ENCODE assay signal across 9 cellular contexts in genomic region chr10:77391605-77392235, GRCh38.
DNase-seq lines count a peak whose midpoint lies in the region; ATAC-seq lines count a peak whose summit lies in the region.
"Had no signal": no experiment of that assay in that cellular context is flagged by ENCODE, and none has a peak within 500 bp of the region (broad histone marks: within the 10 kb centered on the region; RNA-seq: fewer than 3 reads in every experiment).

No MANE protein-coding gene starts in this region.

- no peaks in the 10 kb centered on the region for H3K36me3 Mint-ChIP-seq in stimulated activated naive B cell treated with anti-CD40 and anti-IgM and Interleukin-4, amounts not matched to agents 10 μg/mL and 1 μg/mL and 100 μg/mL, for 72 hours
- H3K36me3 Mint-ChIP-seq: stimulated activated effector memory CD8-positive, alpha-beta T cell treated with anti-CD3 and anti-CD28 coated beads, Interleukin-12 subunit alpha, Interleukin-12 subunit beta, amount 100 ng/mL, for 72 hours had no signal

- H3K27ac Mint-ChIP-seq in stimulated activated naive B cell treated with anti-CD40 and anti-IgM and Interleukin-4, amounts not matched to agents 10 μg/mL and 1 μg/mL and 100 μg/mL, for 72 hours = no peak overlapping the region
- H3K27ac Mint-ChIP-seq: stimulated activated effector memory CD8-positive, alpha-beta T cell treated with anti-CD3 and anti-CD28 coated beads, Interleukin-12 subunit alpha, Interleukin-12 subunit beta, amount 100 ng/mL, for 72 hours had no signal

- H3K9me3 Mint-ChIP-seq in stimulated activated naive B cell treated with anti-CD40 and anti-IgM and Interleukin-4, amounts not matched to agents 10 μg/mL and 1 μg/mL and 100 μg/mL, for 72 hours = no peaks in the 10 kb centered on the region
- H3K9me3 Mint-ChIP-seq: stimulated activated effector memory CD8-positive, alpha-beta T cell treated with anti-CD3 and anti-CD28 coated beads, Interleukin-12 subunit alpha, Interleukin-12 subunit beta, amount 100 ng/mL, for 72 hours had no signal

- no peak overlapping the region for H3K4me3 Mint-ChIP-seq in stimulated activated naive B cell treated with anti-CD40 and anti-IgM and Interleukin-4, amounts not matched to agents 10 μg/mL and 1 μg/mL and 100 μg/mL, for 72 hours
- H3K4me3 Mint-ChIP-seq: stimulated activated effector memory CD8-positive, alpha-beta T cell treated with anti-CD3 and anti-CD28 coated beads, Interleukin-12 subunit alpha, Interleukin-12 subunit beta, amount 100 ng/mL, for 72 hours had no signal

- H3K4me1 Mint-ChIP-seq in stimulated activated naive B cell treated with anti-CD40 and anti-IgM and Interleukin-4, amounts not matched to agents 10 μg/mL and 1 μg/mL and 100 μg/mL, for 72 hours = no peaks in the 10 kb centered on the region

- peak; percentile 65 for DNase-seq in D341Med (ENCODE audit: low spot score)
- DNase-seq in HK-2 (ENCODE audit: unreplicated experiment) = peak; percentile 96
- DNase-seq in OCI-M1 (lab: John Stamatoyannopoulos, UW) = peak; percentile 77
- DNase-seq in cerebellum (ENCODE audit: low spot score) = peak; percentile 21
- peak; percentile 94 for DNase-seq in left kidney (ENCODE audit: low read depth, low spot score)
- peak; percentile 13 for DNase-seq in stimulated activated naive B cell treated with anti-CD40 and anti-IgM and Interleukin-4, amounts not matched to agents 10 μg/mL and 1 μg/mL and 100 μg/mL, for 72 hours
- no peak for DNase-seq in cortex of kidney (lab: John Stamatoyannopoulos, UW)

- H3K27me3 Mint-ChIP-seq in stimulated activated naive B cell treated with anti-CD40 and anti-IgM and Interleukin-4, amounts not matched to agents 10 μg/mL and 1 μg/mL and 100 μg/mL, for 72 hours = peaks cover 10 to 18% of the 10 kb centered on the region in 2 donors

- no peak for ATAC-seq in stimulated activated naive B cell treated with anti-CD40 and anti-IgM and Interleukin-4, amounts not matched to agents 10 μg/mL and 1 μg/mL and 100 μg/mL, for 72 hours (replicated peaks)
- ATAC-seq in GM19351 (IDR thresholded peaks at IDR 0.05; ENCODE audit: unreplicated experiment) = no peak
- ATAC-seq: stimulated activated effector memory CD8-positive, alpha-beta T cell treated with anti-CD3 and anti-CD28 coated beads, Interleukin-12 subunit alpha, Interleukin-12 subunit beta, amount 100 ng/mL, for 72 hours had no signal
